In the genomic region with DNA sequence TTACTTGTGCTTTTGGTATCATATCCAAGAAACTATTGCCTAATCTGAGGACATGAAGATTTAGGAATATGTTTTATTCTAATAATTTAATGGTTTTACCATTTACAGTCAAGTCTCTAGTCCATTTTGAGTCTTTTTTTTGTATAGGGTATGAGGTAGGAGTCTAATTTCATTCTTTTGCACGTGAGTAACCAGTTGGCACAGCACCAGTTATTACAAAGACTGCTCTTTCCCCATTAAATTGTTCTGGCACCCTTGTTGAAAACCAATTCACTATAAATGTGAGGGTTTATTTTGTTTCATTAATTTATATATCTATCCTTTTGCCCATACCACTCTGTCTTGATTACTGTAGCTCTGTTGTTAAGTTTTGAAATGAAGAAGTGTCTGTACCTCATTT, we compare ENCODE assay signal across 16 cellular contexts.
"Had no signal": no experiment of that assay in that cellular context is flagged by ENCODE, and none has a peak within 500 bp of the region (broad histone marks: within the 10 kb centered on the region; RNA-seq: fewer than 3 reads in every experiment).

No MANE protein-coding gene starts in this region.

- H3K27ac ChIP-seq: colonic mucosa, gastroesophageal sphincter, suprapubic skin had no signal

- H3K27me3 ChIP-seq: ascending aorta, colonic mucosa, gastroesophageal sphincter, suprapubic skin had no signal

- H3K4me1 ChIP-seq: colonic mucosa, suprapubic skin had no signal

- DNase-seq: activated CD4-positive, alpha-beta T cell treated with anti-CD3 and anti-CD28 coated beads, Interleukin-2, amount 10 ng/mL, durations not matched to agents 7 days and 5 days; activated naive CD4-positive, alpha-beta T cell treated with Interleukin-2 at 50 U/mL for 16 hours; colonic mucosa; left colon; right cardiac atrium; small intestine; trophoblast cell had no signal

- ATAC-seq: esophagus mucosa, gastroesophageal sphincter, left colon, right cardiac atrium had no signal

- H3K27ac Mint-ChIP-seq: activated CD4-positive, alpha-beta T cell treated with anti-CD3 and anti-CD28 coated beads, Interleukin-2, amount 10 ng/mL, durations not matched to agents 7 days and 5 days; mesothelial cell of epicardium; progenitor cell of endocrine pancreas; stimulated activated naive CD8-positive, alpha-beta T cell treated with anti-CD3 and anti-CD28 coated beads, Interleukin-15, Interleukin-2, amounts not matched to agents 100 ng/mL and 50 ng/mL, for 24 hours; T-helper 2 cell treated with Interferon-gamma antibody and Interleukin-4, amounts not matched to agents 5 μg/mL and 100 μg/mL, for 36 hours had no signal

- H3K4me3 Mint-ChIP-seq: activated CD4-positive, alpha-beta T cell treated with anti-CD3 and anti-CD28 coated beads, Interleukin-2, amount 10 ng/mL, durations not matched to agents 7 days and 5 days; mesothelial cell of epicardium; stimulated activated naive CD8-positive, alpha-beta T cell treated with anti-CD3 and anti-CD28 coated beads, Interleukin-15, Interleukin-2, amounts not matched to agents 100 ng/mL and 50 ng/mL, for 24 hours; T-helper 2 cell treated with Interferon-gamma antibody and Interleukin-4, amounts not matched to agents 5 μg/mL and 100 μg/mL, for 36 hours had no signal

- H3K36me3 Mint-ChIP-seq: mesothelial cell of epicardium had no signal

- H3K4me3 ChIP-seq: ascending aorta, colonic mucosa, gastroesophageal sphincter, lung, suprapubic skin had no signal

- H3K4me1 Mint-ChIP-seq: activated CD4-positive, alpha-beta T cell treated with anti-CD3 and anti-CD28 coated beads, Interleukin-2, amount 10 ng/mL, durations not matched to agents 7 days and 5 days had no signal

- H3K9me3 Mint-ChIP-seq: activated CD4-positive, alpha-beta T cell treated with anti-CD3 and anti-CD28 coated beads, Interleukin-2, amount 10 ng/mL, durations not matched to agents 7 days and 5 days; T-helper 2 cell treated with Interferon-gamma antibody and Interleukin-4, amounts not matched to agents 5 μg/mL and 100 μg/mL, for 36 hours had no signal

- H3K27me3 Mint-ChIP-seq: activated CD4-positive, alpha-beta T cell treated with anti-CD3 and anti-CD28 coated beads, Interleukin-2, amount 10 ng/mL, durations not matched to agents 7 days and 5 days; progenitor cell of endocrine pancreas; stimulated activated naive CD8-positive, alpha-beta T cell treated with anti-CD3 and anti-CD28 coated beads, Interleukin-15, Interleukin-2, amounts not matched to agents 100 ng/mL and 50 ng/mL, for 24 hours had no signal

- H3K9me3 ChIP-seq: ascending aorta, colonic mucosa, gastroesophageal sphincter, suprapubic skin had no signal

- H3K36me3 ChIP-seq: ascending aorta, colonic mucosa, gastroesophageal sphincter, suprapubic skin had no signal
